2 cellular contexts compared by ENCODE assay signal in genomic region chr6:134318396-134319281, GRCh38.
TF ChIP-seq lines count a peak whose summit lies in the region.

No MANE protein-coding gene starts in this region.

TF ChIP-seq in IMR-90, 13 proteins besides CTCF, POLR2A, EP300 and RAD21 (continued from another document):
- TF ChIP-seq ELK1 (IDR thresholded peaks at IDR 0.05; ENCODE audit: borderline replicate concordance, low read depth, low read length) = no peak
- no peak for TF ChIP-seq BHLHE40 (IDR thresholded peaks at IDR 0.05; ENCODE audit: low read depth, low read length)
- TF ChIP-seq RFX5 (IDR thresholded peaks at IDR 0.05; ENCODE audit: low read depth, low read length) = no peak
- TF ChIP-seq CHD1 (IDR thresholded peaks at IDR 0.05; ENCODE audit: low read depth, low read length) = no peak
- TF ChIP-seq MAFK (IDR thresholded peaks at IDR 0.05; ENCODE audit: low read depth, low read length) = no peak
- TF ChIP-seq CEBPB (IDR thresholded peaks at IDR 0.05; ENCODE audit: low read depth, low read length) = no peak
- TF ChIP-seq FOS (IDR thresholded peaks at IDR 0.05; ENCODE audit: low read depth, low read length) = no peak
- no peak for TF ChIP-seq MXI1 (IDR thresholded peaks at IDR 0.05; ENCODE audit: borderline replicate concordance, low read depth, low read length)
- no peak for TF ChIP-seq SMC3 (IDR thresholded peaks at IDR 0.05; ENCODE audit: low read depth, low read length)

TF ChIP-seq in neural cell, 6 proteins besides CTCF, POLR2A, EP300 and RAD21 (continued from another document):
- TF ChIP-seq REST (IDR thresholded peaks at IDR 0.05; ENCODE audit: borderline replicate concordance) = no peak
- TF ChIP-seq MXI1 (conservative IDR thresholded peaks at IDR 0.05; ENCODE audit: poor library complexity, severe bottlenecking) = no peak
- no peak for TF ChIP-seq POLR2AphosphoS5 (IDR thresholded peaks at IDR 0.05)
- TF ChIP-seq EZH2 (IDR thresholded peaks at IDR 0.05; ENCODE audit: borderline replicate concordance, insufficient read depth, low read length, poor library complexity, severe bottlenecking) = no peak
